In genomic region chr4:65007841-65008439, GRCh38 we compare ENCODE assay signal across 9 cellular contexts.
A peak's percentile ranks its signal among the peaks of the same experiment; 100 is the strongest.
DNase-seq lines count a peak whose midpoint lies in the region; ATAC-seq, FAIRE-seq and TF ChIP-seq lines count a peak whose summit lies in the region.
"Had no signal": no experiment of that assay in that cellular context is flagged by ENCODE, and none has a peak within 500 bp of the region (broad histone marks: within the 10 kb centered on the region; RNA-seq: fewer than 3 reads in every experiment).

No MANE protein-coding gene starts in this region.

- no peak for FAIRE-seq in small intestine (lab: Jason Lieb, UNC)

- H2AFZ ChIP-seq in PC-9, result no peak overlapping the region

- H3K4me2 ChIP-seq in PC-9, result no peak overlapping the region

- H3K9me2 ChIP-seq in PC-9 (ENCODE audit: insufficient read depth), result no peaks in the 10 kb centered on the region

- TF ChIP-seq POLR2A in esophagus muscularis mucosa (IDR thresholded peaks at IDR 0.05; ENCODE audit: low read depth), result no peak

- H3K27ac ChIP-seq in PC-9, result no peak overlapping the region
- H3K27ac ChIP-seq in esophagus muscularis mucosa (replicated peaks in 1 of 4), result no peak overlapping the region
- H3K27ac ChIP-seq in small intestine (ENCODE audit: low read depth in 1 of 2, low read length in 1 of 2), result no peak overlapping the region

- H3K4me1 ChIP-seq in PC-9 (replicated peaks; ENCODE audit: insufficient read depth) (no peaks in the 10 kb centered on the region), esophagus muscularis mucosa (no peaks in the 10 kb centered on the region), small intestine (ENCODE audit: control insufficient read depth in 2 of 2, insufficient read depth in 1 of 2, low read depth in 1 of 2, low read length in 1 of 2) (no peaks in the 10 kb centered on the region)

- WGBS in esophagus muscularis mucosa, result 34% methylated on average over 5 of the region's 5 CpGs
- WGBS in small intestine, 3 donors, result 36 to 42% (median 38%) methylated on average over 5 of the region's 5 CpGs

- H3K36me3 Mint-ChIP-seq in HFFc6 (ENCODE audit: low read depth), result no peaks in the 10 kb centered on the region

- intact Hi-C loops in PC-9 (cut with micrococcal nuclease; ENCODE audit: unreplicated experiment) (no loop called here), esophagus muscularis mucosa (cut with DNase I) (no loop called here)

- no peak for TF ChIP-seq EP300 in esophagus muscularis mucosa (IDR thresholded peaks at IDR 0.05)

- ATAC-seq in HG02588 (IDR thresholded peaks at IDR 0.05; ENCODE audit: unreplicated experiment), result no peak

- DNase-seq in EH (ENCODE audit: low read depth) (peak; percentile 41), HFFc6 (peak; percentile 1), PC-9 (peak in 1 of 2 experiments; percentile 4), esophagus muscularis mucosa (ENCODE audit: extremely low spot score) (no peak), small intestine (peak; percentile 7), C1 segment of cervical spinal cord (lab: John Stamatoyannopoulos, UW) (no peak)
- DNase-seq in activated naive CD4-positive, alpha-beta T cell treated with anti-CD3 and anti-CD28 coated beads, Interleukin-2, amount 50 U/mL, for 16 hours, result no peak
- DNase-seq: activated B cell treated with CpG ODN at 0.5 μM for 24 hours had no signal

- H3K4me3 Mint-ChIP-seq in HFFc6, result no peak overlapping the region
- H3K4me3 Mint-ChIP-seq: activated B cell treated with CpG ODN at 0.5 μM for 24 hours had no signal

- H3K36me3 ChIP-seq in PC-9 (ENCODE audit: low read depth) (no peaks in the 10 kb centered on the region), esophagus muscularis mucosa (no peaks in the 10 kb centered on the region), small intestine (ENCODE audit: control insufficient read depth in 2 of 2, insufficient read depth in 2 of 2, low read length in 2 of 2) (no peaks in the 10 kb centered on the region)

- H3K4me1 Mint-ChIP-seq in HFFc6 (ENCODE audit: low read depth), result no peaks in the 10 kb centered on the region
- H3K4me1 Mint-ChIP-seq: activated B cell treated with CpG ODN at 0.5 μM for 24 hours had no signal

- H3K27ac Mint-ChIP-seq in HFFc6, result no peak overlapping the region
- H3K27ac Mint-ChIP-seq: activated B cell treated with CpG ODN at 0.5 μM for 24 hours had no signal

- BruUV-seq in PC-9 (replicated peaks; lab: Mats Ljungman, UMichigan), result no TSS peak

- H3K79me2 ChIP-seq in PC-9 (ENCODE audit: low read depth), result no peaks in the 10 kb centered on the region

- no peaks in the 10 kb centered on the region for H3F3A ChIP-seq in PC-9 (ENCODE audit: insufficient read depth, low read depth)

- peak; percentile 76 for TF ChIP-seq CTCF in HFFc6 (IDR thresholded peaks at IDR 0.05)
- peak; percentile 60 for TF ChIP-seq CTCF in PC-9 (conservative IDR thresholded peaks at IDR 0.05)
- TF ChIP-seq CTCF in esophagus muscularis mucosa (IDR thresholded peaks at IDR 0.05), result peak; percentile 18 to 37 (median 21)

- H3K27me3 Mint-ChIP-seq in HFFc6 (ENCODE audit: insufficient read depth), result no peaks in the 10 kb centered on the region
- H3K27me3 Mint-ChIP-seq: activated B cell treated with CpG ODN at 0.5 μM for 24 hours had no signal

- CTCF ChIA-PET in PC-9 (lab: Charles Lee), result no interaction called here

- peaks cover 7% of the 10 kb centered on the region; the same call in 1 of the 2 replicates for H3K9me3 Mint-ChIP-seq in HFFc6
- H3K9me3 Mint-ChIP-seq: activated B cell treated with CpG ODN at 0.5 μM for 24 hours had no signal

- H3K9me3 ChIP-seq in PC-9 (ENCODE audit: insufficient read depth, low read depth), result no peaks in the 10 kb centered on the region
- no peaks in the 10 kb centered on the region for H3K9me3 ChIP-seq in esophagus muscularis mucosa
- H3K9me3 ChIP-seq in small intestine (ENCODE audit: control insufficient read depth, low read depth), result no peaks in the 10 kb centered on the region

- H4K20me1 ChIP-seq in PC-9 (ENCODE audit: insufficient read depth), result no peaks in the 10 kb centered on the region

- POLR2A ChIA-PET in PC-9 (lab: Charles Lee; ENCODE audit: unreplicated experiment), result no interaction called here

- no peaks in the 10 kb centered on the region for H3K27me3 ChIP-seq in PC-9 (ENCODE audit: insufficient read depth, low read depth)
- no peaks in the 10 kb centered on the region for H3K27me3 ChIP-seq in esophagus muscularis mucosa
- no peaks in the 10 kb centered on the region for H3K27me3 ChIP-seq in small intestine (ENCODE audit: control insufficient read depth in 2 of 2, insufficient read depth in 2 of 2, low read length in 2 of 2)

- H3K4me3 ChIP-seq in PC-9 (no peak overlapping the region), esophagus muscularis mucosa (no peak overlapping the region), small intestine (ENCODE audit: low read depth in 1 of 2, low read length in 2 of 2) (no peak overlapping the region)

Comparison
In these comparisons a context has a peak if more than half of its experiments do, and no peak if none do; other contexts are left out.
1. DNase-seq: peak in EH (single experiment), HFFc6 (single experiment) and small intestine (single experiment); none in esophagus muscularis mucosa (single experiment), C1 segment of cervical spinal cord (0 of 14) and activated naive CD4-positive, alpha-beta T cell treated with anti-CD3 and anti-CD28 coated beads, Interleukin-2, amount 50 U/mL, for 16 hours (single experiment).
2. CTCF ChIP-seq: peak in every context shown above with its lines; median percentile 76 in HFFc6; 60 in PC-9; 21 in esophagus muscularis mucosa.